ENCODE assay signal across 20 cellular contexts in genomic region chr2:48496867-48497266, GRCh38. TPM values are rescaled to one million over a fixed set of nuclear protein-coding genes. Genes with fewer than 3 reads are reported as not detected.
A peak's percentile ranks its signal among the peaks of the same experiment; 100 is the strongest.
DNase-seq lines count a peak whose midpoint lies in the region; ATAC-seq and TF ChIP-seq lines count a peak whose summit lies in the region.
"Had no signal": no experiment of that assay in that cellular context is flagged by ENCODE, and none has a peak within 500 bp of the region (broad histone marks: within the 10 kb centered on the region; RNA-seq: fewer than 3 reads in every experiment).

No MANE protein-coding gene starts in this region.

- H3K4me1 ChIP-seq in adipocyte (ENCODE audit: control insufficient read depth, insufficient read depth, low read length) (no peaks in the 10 kb centered on the region), right cardiac atrium (ENCODE audit: control insufficient read depth, insufficient read depth, low read length) (no peaks in the 10 kb centered on the region)
- H3K4me1 ChIP-seq: heart right ventricle had no signal

- POLR2A ChIA-PET in activated CD8-positive, alpha-beta T cell treated with anti-CD3 and anti-CD28 coated beads, Interleukin-2, amount 10 ng/mL, durations not matched to agents 7 days and 5 days (lab: Charles Lee): no interaction called here

- TF ChIP-seq CTCF in fibroblast of the aortic adventitia (IDR thresholded peaks at IDR 0.05; ENCODE audit: insufficient read depth, low read length): no peak

- WGBS in right cardiac atrium: 74% methylated on average over 2 of the region's 2 CpGs

- peaks cover 43% of the 10 kb centered on the region for H3K36me3 ChIP-seq in adipocyte (ENCODE audit: control insufficient read depth, insufficient read depth, low read length, severe bottlenecking)

- no peak overlapping the region for H3K9ac ChIP-seq in adipocyte (ENCODE audit: low read length)

- H3K4me3 ChIP-seq in adipocyte (ENCODE audit: low read length) (no peak overlapping the region), fibroblast of the aortic adventitia (ENCODE audit: low read depth, low read length) (no peak overlapping the region), right cardiac atrium (ENCODE audit: low read length) (no peak overlapping the region)
- H3K4me3 ChIP-seq: heart right ventricle had no signal

- H3K27me3 ChIP-seq in adipocyte (replicated peaks; ENCODE audit: control insufficient read depth, insufficient read depth, low read length) (no peaks in the 10 kb centered on the region), right cardiac atrium (ENCODE audit: control insufficient read depth, insufficient read depth) (no peaks in the 10 kb centered on the region)
- H3K27me3 ChIP-seq: heart right ventricle had no signal

- no peak overlapping the region for H3K27ac ChIP-seq in right cardiac atrium (ENCODE audit: low read length)
- H3K27ac ChIP-seq: heart right ventricle, VCaP had no signal

- H3K4me1 Mint-ChIP-seq in activated CD8-positive, alpha-beta T cell treated with anti-CD3 and anti-CD28 coated beads, Interleukin-2, amount 10 ng/mL, durations not matched to agents 7 days and 5 days (ENCODE audit: low read depth): no peaks in the 10 kb centered on the region
- H3K4me1 Mint-ChIP-seq: stimulated activated memory B cell treated with anti-CD40 and anti-IgM and Interleukin-4, amounts not matched to agents 10 μg/mL and 1 μg/mL and 100 μg/mL, for 72 hours had no signal

- ATAC-seq in activated CD8-positive, alpha-beta T cell treated with anti-CD3 and anti-CD28 coated beads, Interleukin-2, amount 10 ng/mL, durations not matched to agents 7 days and 5 days: no peak
- ATAC-seq in right cardiac atrium: no peak
- ATAC-seq: activated CD8-positive, alpha-beta T cell treated with anti-CD3 and anti-CD28 coated beads for 36 hours; activated naive CD4-positive, alpha-beta T cell treated with anti-CD3 and anti-CD28 coated beads, Interleukin-2, amount 50 U/mL, for 72 hours; heart right ventricle; stimulated activated memory B cell treated with anti-CD40 and anti-IgM and Interleukin-4, amounts not matched to agents 10 μg/mL and 1 μg/mL and 100 μg/mL, for 72 hours had no signal

- no peak overlapping the region for H3K27ac Mint-ChIP-seq in activated CD8-positive, alpha-beta T cell treated with anti-CD3 and anti-CD28 coated beads, Interleukin-2, amount 10 ng/mL, durations not matched to agents 7 days and 5 days
- H3K27ac Mint-ChIP-seq: activated CD8-positive, alpha-beta T cell treated with anti-CD3 and anti-CD28 coated beads for 36 hours; IgD-negative memory B cell; stimulated activated memory B cell treated with anti-CD40 and anti-IgM and Interleukin-4, amounts not matched to agents 10 μg/mL and 1 μg/mL and 100 μg/mL, for 72 hours had no signal

- intact Hi-C loops in right cardiac atrium (cut with DNase I): no loop called here

- CTCF ChIA-PET in activated CD8-positive, alpha-beta T cell treated with anti-CD3 and anti-CD28 coated beads, Interleukin-2, amount 10 ng/mL, durations not matched to agents 7 days and 5 days (lab: Charles Lee): no interaction called here

- H3K27me3 Mint-ChIP-seq in activated CD8-positive, alpha-beta T cell treated with anti-CD3 and anti-CD28 coated beads, Interleukin-2, amount 10 ng/mL, durations not matched to agents 7 days and 5 days (ENCODE audit: low read depth): no peaks in the 10 kb centered on the region
- H3K27me3 Mint-ChIP-seq: activated CD8-positive, alpha-beta T cell treated with anti-CD3 and anti-CD28 coated beads for 36 hours; IgD-negative memory B cell; stimulated activated memory B cell treated with anti-CD40 and anti-IgM and Interleukin-4, amounts not matched to agents 10 μg/mL and 1 μg/mL and 100 μg/mL, for 72 hours had no signal

- DNase-seq in GM04503 (ENCODE audit: low read depth) (peak; percentile 78), adipocyte (ENCODE audit: low read depth) (peak; percentile 46), fibroblast of the aortic adventitia (ENCODE audit: low read depth) (peak; percentile 76), renal cortical epithelial cell (ENCODE audit: low read depth) (peak; percentile 16), right cardiac atrium (no peak), HUDEP-2 (lab: John Stamatoyannopoulos, UW; ENCODE audit: unreplicated experiment in 76 of 76) (no peak), cerebellar cortex (ENCODE audit: low spot score) (no peak)
- no peak for DNase-seq in activated CD8-positive, alpha-beta T cell treated with anti-CD3 and anti-CD28 coated beads, Interleukin-2, amount 10 ng/mL, durations not matched to agents 7 days and 5 days
- DNase-seq: activated CD8-positive, alpha-beta T cell treated with anti-CD3 and anti-CD28 coated beads for 36 hours; activated T-cell treated with anti-CD3 and anti-CD28 coated beads, Interleukin-2, amount 50 U/mL, for 48 hours; C1 segment of cervical spinal cord; GOT3; heart right ventricle; midbrain; NCI-H2029 treated with DMSO at 0.1 percent for 48 hours; NCI-H510A treated with DMSO at 0.1 percent for 48 hours had no signal

- peaks cover 58% of the 10 kb centered on the region for H3K36me3 Mint-ChIP-seq in activated CD8-positive, alpha-beta T cell treated with anti-CD3 and anti-CD28 coated beads, Interleukin-2, amount 10 ng/mL, durations not matched to agents 7 days and 5 days (ENCODE audit: low read depth)

- H3K4me3 Mint-ChIP-seq in activated CD8-positive, alpha-beta T cell treated with anti-CD3 and anti-CD28 coated beads, Interleukin-2, amount 10 ng/mL, durations not matched to agents 7 days and 5 days: no peak overlapping the region
- H3K4me3 Mint-ChIP-seq: activated CD8-positive, alpha-beta T cell treated with anti-CD3 and anti-CD28 coated beads for 36 hours; IgD-negative memory B cell; stimulated activated memory B cell treated with anti-CD40 and anti-IgM and Interleukin-4, amounts not matched to agents 10 μg/mL and 1 μg/mL and 100 μg/mL, for 72 hours had no signal

- H3K9me3 Mint-ChIP-seq in activated CD8-positive, alpha-beta T cell treated with anti-CD3 and anti-CD28 coated beads, Interleukin-2, amount 10 ng/mL, durations not matched to agents 7 days and 5 days (ENCODE audit: insufficient read depth): no peaks in the 10 kb centered on the region
- H3K9me3 Mint-ChIP-seq: activated CD8-positive, alpha-beta T cell treated with anti-CD3 and anti-CD28 coated beads for 36 hours; activated naive CD4-positive, alpha-beta T cell treated with anti-CD3 and anti-CD28 coated beads, Interleukin-2, amount 50 U/mL, for 72 hours; IgD-negative memory B cell; stimulated activated memory B cell treated with anti-CD40 and anti-IgM and Interleukin-4, amounts not matched to agents 10 μg/mL and 1 μg/mL and 100 μg/mL, for 72 hours had no signal

- H3K9me3 ChIP-seq in adipocyte (ENCODE audit: control insufficient read depth, low read length) (no peaks in the 10 kb centered on the region), right cardiac atrium (ENCODE audit: control insufficient read depth, low read length) (no peaks in the 10 kb centered on the region)
- H3K9me3 ChIP-seq: heart right ventricle had no signal

RNA-seq across cellular contexts. Expression of gene STON1, which starts 33.1 kb away (rescaled TPM):
- total RNA-seq in fibroblast of the aortic adventitia (ENCODE audit: low replicate concordance) (24.6 and 79.9 TPM in 2 replicates), renal cortical epithelial cell (1.0 and 6.8 TPM in 2 replicates), right cardiac atrium (10 to 100 TPM in 3 of 4 donors, 1 to 10 TPM in 1; 8.8 to 18.0 (median 13.1) TPM)
- total RNA-seq in activated CD8-positive, alpha-beta T cell treated with anti-CD3 and anti-CD28 coated beads, Interleukin-2, amount 10 ng/mL, durations not matched to agents 7 days and 5 days: 1 to 10 TPM; 1.6 to 1.9 TPM
- polyA plus RNA-seq in right cardiac atrium: 5.9 TPM

RNA-seq across cellular contexts. Expression of gene PPP1R21, which starts 56.3 kb away (rescaled TPM):
- 21.9 and 52.3 TPM in 2 replicates for total RNA-seq in fibroblast of the aortic adventitia (ENCODE audit: low replicate concordance)
- total RNA-seq in renal cortical epithelial cell: 24.0 and 49.9 TPM in 2 replicates
- total RNA-seq in activated CD8-positive, alpha-beta T cell treated with anti-CD3 and anti-CD28 coated beads, Interleukin-2, amount 10 ng/mL, durations not matched to agents 7 days and 5 days: 10 to 100 TPM; 43.8 to 49.5 TPM
- 10 to 100 TPM; 12.3 to 17.0 (median 16.0) TPM for total RNA-seq in right cardiac atrium
- polyA plus RNA-seq in right cardiac atrium: 19.6 TPM

Comparison
In these comparisons a context has a peak if more than half of its experiments do, and no peak if none do; other contexts are left out.
1. DNase-seq: peak in GM04503 (single experiment), adipocyte (single experiment), fibroblast of the aortic adventitia (single experiment) and renal cortical epithelial cell (single experiment); none in activated CD8-positive, alpha-beta T cell treated with anti-CD3 and anti-CD28 coated beads, Interleukin-2, amount 10 ng/mL, durations not matched to agents 7 days and 5 days (single experiment), right cardiac atrium (0 of 3), HUDEP-2 (0 of 76) and cerebellar cortex (single experiment).